ENCODE assay signal across 17 cellular contexts in the genomic region with DNA sequence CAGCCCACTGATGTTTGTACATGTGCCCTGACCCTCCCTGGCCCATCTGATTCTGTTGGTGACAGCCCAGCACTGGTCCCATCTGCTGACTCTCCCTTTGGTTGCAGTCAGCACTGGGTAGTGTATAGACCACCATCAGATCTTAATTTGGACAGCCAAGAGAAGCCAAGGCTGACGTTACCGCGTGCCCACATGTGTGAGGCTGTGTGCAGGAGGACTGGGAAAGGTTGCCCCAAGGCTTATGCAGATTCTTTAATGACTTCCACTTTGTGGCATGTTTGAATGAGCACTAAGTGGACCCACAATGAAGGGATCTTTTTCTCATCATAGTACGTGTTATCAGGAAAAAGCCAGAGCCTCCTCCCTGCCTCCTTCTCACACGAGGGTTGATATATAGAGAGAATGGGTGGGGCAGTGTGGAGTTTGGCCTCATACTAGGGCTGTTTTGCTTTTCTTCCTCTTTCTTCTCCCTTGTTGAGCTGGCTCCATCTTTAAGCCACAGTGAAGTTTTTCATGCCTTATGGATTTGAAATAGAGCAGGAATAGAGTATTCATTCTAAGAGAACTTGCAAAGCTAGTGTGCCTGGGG.
A peak's percentile ranks its signal among the peaks of the same experiment; 100 is the strongest.
DNase-seq lines count a peak whose midpoint lies in the region; ATAC-seq, FAIRE-seq and TF ChIP-seq lines count a peak whose summit lies in the region.
"Had no signal": no experiment of that assay in that cellular context is flagged by ENCODE, and none has a peak within 500 bp of the region (broad histone marks: within the 10 kb centered on the region; RNA-seq: fewer than 3 reads in every experiment).

No MANE protein-coding gene starts in this region.

- H3K36me3 ChIP-seq in astrocyte (ENCODE audit: insufficient read depth, low read length) (peaks cover 26% of the 10 kb centered on the region), mucosa of descending colon (ENCODE audit: low read depth) (no peaks in the 10 kb centered on the region), testis (ENCODE audit: low read depth, missing control alignments) (no peaks in the 10 kb centered on the region), breast epithelium (no peaks in the 10 kb centered on the region)

- no peaks in the 10 kb centered on the region for H3K27me3 Mint-ChIP-seq in astrocyte (ENCODE audit: low read depth, unreplicated experiment)
- H3K27me3 Mint-ChIP-seq: B cell had no signal

- peaks cover 14% of the 10 kb centered on the region for H4K20me1 ChIP-seq in astrocyte (ENCODE audit: insufficient read depth, low read length)

- H3K79me2 ChIP-seq in astrocyte (ENCODE audit: insufficient read depth, low read length), result peaks cover 25% of the 10 kb centered on the region

- H3K27ac Mint-ChIP-seq in astrocyte (ENCODE audit: unreplicated experiment), result peak overlapping the region; percentile 41
- H3K27ac Mint-ChIP-seq: B cell had no signal

- in situ Hi-C loops in ACHN (cut with HindIII; ENCODE audit: low pct_ligation_motif_present, low pct_unique_long_range_greater_than_20kb, low sequenced_read_pairs), result no loop called here

- H3K4me2 ChIP-seq in astrocyte (ENCODE audit: low read length), result no peak overlapping the region

- ATAC-seq in mucosa of descending colon, result peak; percentile 92
- ATAC-seq: Panc1 had no signal

- CTCF ChIA-PET in HEK293T (lab: Yijun Ruan, JAX), result no interaction called here

- no peak for TF ChIP-seq CTCF in astrocyte (IDR thresholded peaks at IDR 0.05; ENCODE audit: insufficient read depth, low read depth, low read length)
- no peak for TF ChIP-seq CTCF in mucosa of descending colon (IDR thresholded peaks at IDR 0.05)
- no peak for TF ChIP-seq CTCF in testis (IDR thresholded peaks at IDR 0.05)
- no peak for TF ChIP-seq CTCF in breast epithelium (IDR thresholded peaks at IDR 0.05)

- no peak overlapping the region for H2AFZ ChIP-seq in astrocyte (ENCODE audit: low read depth, low read length)

- H3K9me3 ChIP-seq in astrocyte (ENCODE audit: insufficient read depth, low read depth, low read length) (no peaks in the 10 kb centered on the region), mucosa of descending colon (no peaks in the 10 kb centered on the region), testis (no peaks in the 10 kb centered on the region), breast epithelium (no peaks in the 10 kb centered on the region)

- H3K27me3 ChIP-seq in astrocyte (ENCODE audit: insufficient read depth, low read length) (no peaks in the 10 kb centered on the region), testis (no peaks in the 10 kb centered on the region), breast epithelium (no peaks in the 10 kb centered on the region)

- WGBS in testis, 2 donors, result 78 to 82% methylated on average over 4 to 5 of the region's 5 CpGs

- H3K4me3 ChIP-seq in astrocyte (ENCODE audit: insufficient read depth, low read depth, low read length) (no peak overlapping the region), mucosa of descending colon (no peak overlapping the region), testis (no peak overlapping the region), breast epithelium (no peak overlapping the region)

- H3K9me3 Mint-ChIP-seq in astrocyte (ENCODE audit: unreplicated experiment), result no peaks in the 10 kb centered on the region

- FAIRE-seq in astrocyte (lab: Jason Lieb, UNC), result no peak

- no peak overlapping the region for H3K4me3 Mint-ChIP-seq in astrocyte (ENCODE audit: unreplicated experiment)
- H3K4me3 Mint-ChIP-seq: B cell had no signal

- H3K4me1 ChIP-seq in astrocyte (ENCODE audit: insufficient read depth, low read length), result peaks cover 47% of the 10 kb centered on the region
- peaks cover 18% of the 10 kb centered on the region for H3K4me1 ChIP-seq in mucosa of descending colon (ENCODE audit: low read depth)
- H3K4me1 ChIP-seq in testis, result no peaks in the 10 kb centered on the region
- H3K4me1 ChIP-seq in breast epithelium, result peaks cover 0 to 3% of the 10 kb centered on the region in 2 donors

- peaks cover 32% of the 10 kb centered on the region for H3K36me3 Mint-ChIP-seq in astrocyte (ENCODE audit: low read depth, unreplicated experiment)

- H3K27ac ChIP-seq in astrocyte (ENCODE audit: low read depth, low read length) (no peak overlapping the region), testis (no peak overlapping the region), breast epithelium (no peak overlapping the region)
- H3K27ac ChIP-seq: 22Rv1 had no signal

- TF ChIP-seq POLR2A in testis (IDR thresholded peaks at IDR 0.05) (no peak), breast epithelium (IDR thresholded peaks at IDR 0.05) (no peak)

- H3K9ac ChIP-seq in astrocyte (ENCODE audit: low read length), result no peak overlapping the region

- POLR2A ChIA-PET in HEK293T (lab: Yijun Ruan, JAX), result no interaction called here

- H3K4me1 Mint-ChIP-seq in astrocyte (ENCODE audit: low read depth, unreplicated experiment), result peaks cover 35% of the 10 kb centered on the region
- H3K4me1 Mint-ChIP-seq: B cell had no signal

- intact Hi-C loops in mucosa of descending colon (cut with DNase I, micrococcal nuclease), result no loop called here
- intact Hi-C loops in testis (cut with DNase I; ENCODE audit: low total_unique reads), result no loop called here
- intact Hi-C loops in breast epithelium (cut with DNase I; ENCODE audit: low total_unique reads), result no loop called here

- DNase-seq in NOMO-1 treated with DMSO at 0.1 percent for 48 hours (lab: John Stamatoyannopoulos, UW; ENCODE audit: unreplicated experiment) (peak; percentile 16), NOMO-1 treated with dmso at 0.1 percent for 144 hours (lab: John Stamatoyannopoulos, UW; ENCODE audit: unreplicated experiment) (no peak), astrocyte (ENCODE audit: low read depth) (no peak), mucosa of descending colon (peak in 1 of 3 donors; percentile 71), HEK293T (ENCODE audit: extremely low spot score) (no peak), testis (no peak), ACHN (no peak), breast epithelium (ENCODE audit: low spot score in 2 of 2) (no peak)
- DNase-seq: DMS79 treated with DMSO at 0.1 percent for 48 hours, NCI-H1417, NCI-H187, NCI-H2107, NCI-H2227 treated with DMSO at 0.1 percent for 48 hours, NCI-H524 had no signal

TF ChIP-seq in HEK293T, 16 proteins besides CTCF, POLR2A, EP300 and RAD21:
- TF ChIP-seq CTBP1 (IDR thresholded peaks at IDR 0.05; ENCODE audit: borderline replicate concordance), result no peak
- no peak for TF ChIP-seq HDGF (IDR thresholded peaks at IDR 0.05; ENCODE audit: borderline replicate concordance)
- no peak for TF ChIP-seq ARNT (IDR thresholded peaks at IDR 0.05)
- TF ChIP-seq TARDBP (IDR thresholded peaks at IDR 0.05), result no peak
- no peak for TF ChIP-seq FOXA1 (IDR thresholded peaks at IDR 0.05)
